In genomic region chr14:29738950-29739349, GRCh38 we compare ENCODE assay signal across 1 cellular context.
TF ChIP-seq lines count a peak whose summit lies in the region.

No MANE protein-coding gene starts in this region.

TF ChIP-seq in GM23338, 12 proteins besides CTCF, POLR2A, EP300 and RAD21:
- TF ChIP-seq REST (IDR thresholded peaks at IDR 0.05; ENCODE audit: unreplicated experiment), result no peak
- no peak for TF ChIP-seq ZNF114 (CRISPR knock-in tag; IDR thresholded peaks at IDR 0.05)
- TF ChIP-seq ZNF331 (CRISPR knock-in tag; IDR thresholded peaks at IDR 0.05; ENCODE audit: low read depth), result no peak
- no peak for TF ChIP-seq ETS1 (IDR thresholded peaks at IDR 0.05)
- no peak for TF ChIP-seq EZH2phosphoT487 (IDR thresholded peaks at IDR 0.05; ENCODE audit: unreplicated experiment)
- TF ChIP-seq CREB1 (CRISPR knock-in tag; IDR thresholded peaks at IDR 0.05; ENCODE audit: low read depth), result no peak
- no peak for TF ChIP-seq JUNB (IDR thresholded peaks at IDR 0.05; ENCODE audit: unreplicated experiment)
- no peak for TF ChIP-seq ZNF462 (CRISPR knock-in tag; IDR thresholded peaks at IDR 0.05)
- no peak for TF ChIP-seq NANOG (IDR thresholded peaks at IDR 0.05; ENCODE audit: borderline replicate concordance)
- TF ChIP-seq STAT1 (IDR thresholded peaks at IDR 0.05; ENCODE audit: unreplicated experiment), result no peak
